15 cellular contexts compared by ENCODE assay signal in genomic region chr6:156538875-156539660, GRCh38.
DNase-seq lines count a peak whose midpoint lies in the region; ATAC-seq and TF ChIP-seq lines count a peak whose summit lies in the region.
"Had no signal": no experiment of that assay in that cellular context is flagged by ENCODE, and none has a peak within 500 bp of the region (broad histone marks: within the 10 kb centered on the region; RNA-seq: fewer than 3 reads in every experiment).

No MANE protein-coding gene starts in this region.

- peaks cover 2% of the 10 kb centered on the region for H3K27me3 Mint-ChIP-seq in GM23338 (ENCODE audit: insufficient read depth, low read depth, poor library complexity)

- H3K4me3 Mint-ChIP-seq in GM23338 = no peak overlapping the region

- H2AFZ ChIP-seq in GM23338 = no peak overlapping the region
- H2AFZ ChIP-seq in PC-9 = no peak overlapping the region

- ATAC-seq in GM23338 (peak; percentile 69), Panc1 (no peak)
- ATAC-seq: HCT116 had no signal

- H3K9me3 ChIP-seq in Panc1 (ENCODE audit: control insufficient read depth, insufficient read depth, low read depth, low read length) (no peaks in the 10 kb centered on the region), tibial nerve (no peaks in the 10 kb centered on the region), PC-9 (ENCODE audit: insufficient read depth, low read depth) (no peaks in the 10 kb centered on the region), ascending aorta (no peaks in the 10 kb centered on the region)

- BruUV-seq in Panc1 (replicated peaks; lab: Mats Ljungman, UMichigan) (no TSS peak), PC-9 (replicated peaks; lab: Mats Ljungman, UMichigan) (no TSS peak)

- no peaks in the 10 kb centered on the region for H3F3A ChIP-seq in GM23338 (replicated peaks; ENCODE audit: low read depth)
- no peaks in the 10 kb centered on the region for H3F3A ChIP-seq in PC-9 (ENCODE audit: insufficient read depth, low read depth)

- TF ChIP-seq EP300 in tibial nerve (IDR thresholded peaks at IDR 0.05) = no peak

- in situ Hi-C loops in Panc1 (cut with HindIII; ENCODE audit: low pct_unique_long_range_greater_than_20kb, low sequenced_read_pairs) = no loop called here

- no peaks in the 10 kb centered on the region for H3K36me3 Mint-ChIP-seq in GM23338 (ENCODE audit: low read depth)

- no peak overlapping the region for H3K4me2 ChIP-seq in GM23338
- H3K4me2 ChIP-seq in PC-9 = no peak overlapping the region

- WGBS in tibial nerve, 2 donors = 61 to 67% methylated on average over 16 of the region's 16 CpGs

- H3K27ac ChIP-seq in GM23338 (ENCODE audit: low read depth) (no peak overlapping the region), Panc1 (ENCODE audit: low read length) (peak overlapping the region; percentile 11; the same call in 1 of the 2 replicates), tibial nerve (no peak overlapping the region), PC-9 (no peak overlapping the region), ascending aorta (no peak overlapping the region)

- H3K4me3 ChIP-seq in GM23338 = no peak overlapping the region
- no peak overlapping the region for H3K4me3 ChIP-seq in Panc1 (ENCODE audit: low read depth in 2 of 2, low read length in 2 of 2)
- no peak overlapping the region for H3K4me3 ChIP-seq in tibial nerve
- H3K4me3 ChIP-seq in PC-9 = no peak overlapping the region
- no peak overlapping the region for H3K4me3 ChIP-seq in ascending aorta

- H3K4me1 Mint-ChIP-seq in GM23338 = peaks cover 17% of the 10 kb centered on the region

- intact Hi-C loops in Panc1 (cut with micrococcal nuclease; ENCODE audit: unreplicated experiment) = no loop called here
- intact Hi-C loops in PC-9 (cut with micrococcal nuclease; ENCODE audit: unreplicated experiment) = no loop called here
- intact Hi-C loops in ascending aorta (cut with DNase I) = no loop called here

- no peak for TF ChIP-seq POLR2A in tibial nerve (IDR thresholded peaks at IDR 0.05)

- no peaks in the 10 kb centered on the region; the same call in 1 of the 2 replicates for H3K4me1 ChIP-seq in GM23338 (ENCODE audit: insufficient read depth)
- H3K4me1 ChIP-seq in Panc1 (ENCODE audit: control insufficient read depth, insufficient read depth, low read length) = no peaks in the 10 kb centered on the region
- H3K4me1 ChIP-seq in tibial nerve = no peaks in the 10 kb centered on the region
- no peaks in the 10 kb centered on the region for H3K4me1 ChIP-seq in PC-9 (replicated peaks; ENCODE audit: insufficient read depth)
- no peaks in the 10 kb centered on the region for H3K4me1 ChIP-seq in ascending aorta

- H3K9me3 Mint-ChIP-seq in GM23338 = no peaks in the 10 kb centered on the region

- DNase-seq in A172 (ENCODE audit: low spot score) (peak; percentile 3), GM23338 (ENCODE audit: low spot score) (peak; percentile 52), Panc1 (ENCODE audit: low read depth, low spot score) (no peak), iPS-NIHi11 (ENCODE audit: low spot score) (peak; percentile 35), superior temporal gyrus (ENCODE audit: extremely low spot score) (no peak), tibial nerve (ENCODE audit: low spot score in 2 of 2) (no peak), PC-9 (no peak), ascending aorta (ENCODE audit: low spot score in 2 of 2) (no peak)
- DNase-seq: AML-193, DMS79 treated with DMSO at 0.1 percent for 48 hours, NCI-H1092, NCI-H1694 treated with DMSO at 0.1 percent for 48 hours, NCI-H2171, RPMI8226 had no signal

- CTCF ChIA-PET in Panc1 (lab: Charles Lee) = no interaction called here
- CTCF ChIA-PET in PC-9 (lab: Charles Lee) = no interaction called here

- H3K27ac Mint-ChIP-seq in GM23338 = no peak overlapping the region

- H3K36me3 ChIP-seq in GM23338 (ENCODE audit: insufficient read depth) (no peaks in the 10 kb centered on the region), Panc1 (ENCODE audit: control insufficient read depth, insufficient read depth, low read length) (no peaks in the 10 kb centered on the region), tibial nerve (no peaks in the 10 kb centered on the region), PC-9 (ENCODE audit: low read depth) (no peaks in the 10 kb centered on the region), ascending aorta (no peaks in the 10 kb centered on the region)

- H3K79me2 ChIP-seq in GM23338 (replicated peaks; ENCODE audit: insufficient read depth) = no peaks in the 10 kb centered on the region
- no peaks in the 10 kb centered on the region for H3K79me2 ChIP-seq in PC-9 (ENCODE audit: low read depth)

- no peaks in the 10 kb centered on the region for H4K20me1 ChIP-seq in GM23338 (replicated peaks; ENCODE audit: insufficient read depth)
- no peaks in the 10 kb centered on the region for H4K20me1 ChIP-seq in PC-9 (ENCODE audit: insufficient read depth)

- POLR2A ChIA-PET in Panc1 (lab: Charles Lee) (no interaction called here), PC-9 (lab: Charles Lee; ENCODE audit: unreplicated experiment) (no interaction called here)

- H3K9me2 ChIP-seq in GM23338 (ENCODE audit: insufficient read depth) (0 out of 2 replicates have a peak, but pooled peaks cover 4% of the 10 kb centered on the region), PC-9 (ENCODE audit: insufficient read depth) (no peaks in the 10 kb centered on the region)

- TF ChIP-seq CTCF in GM23338 (conservative IDR thresholded peaks at IDR 0.05; ENCODE audit: low read depth in 2 of 2) (no peak), Panc1 (IDR thresholded peaks at IDR 0.05) (no peak), tibial nerve (IDR thresholded peaks at IDR 0.05) (no peak), PC-9 (conservative IDR thresholded peaks at IDR 0.05) (no peak), ascending aorta (IDR thresholded peaks at IDR 0.05) (no peak)

- H3K27me3 ChIP-seq in GM23338 (ENCODE audit: insufficient read depth) (no peaks in the 10 kb centered on the region), Panc1 (ENCODE audit: control insufficient read depth, insufficient read depth, low read length) (no peaks in the 10 kb centered on the region), tibial nerve (no peaks in the 10 kb centered on the region), PC-9 (ENCODE audit: insufficient read depth, low read depth) (no peaks in the 10 kb centered on the region), ascending aorta (no peaks in the 10 kb centered on the region)

TF ChIP-seq in GM23338, 12 proteins besides CTCF, POLR2A, EP300 and RAD21 (continues in another document):
- TF ChIP-seq ZNF331 (CRISPR knock-in tag; IDR thresholded peaks at IDR 0.05; ENCODE audit: low read depth) (no peak), ETS1 (IDR thresholded peaks at IDR 0.05) (no peak)

Comparison
In these comparisons a context has a peak if more than half of its experiments do, and no peak if none do; other contexts are left out.
1. DNase-seq: peak in A172 (single experiment), GM23338 (single experiment) and iPS-NIHi11 (single experiment); none in Panc1 (single experiment), superior temporal gyrus (single experiment), tibial nerve (0 of 2), PC-9 (0 of 2) and ascending aorta (0 of 2).